Comparison of ENCODE assay signal across 22 cellular contexts in the genomic region with DNA sequence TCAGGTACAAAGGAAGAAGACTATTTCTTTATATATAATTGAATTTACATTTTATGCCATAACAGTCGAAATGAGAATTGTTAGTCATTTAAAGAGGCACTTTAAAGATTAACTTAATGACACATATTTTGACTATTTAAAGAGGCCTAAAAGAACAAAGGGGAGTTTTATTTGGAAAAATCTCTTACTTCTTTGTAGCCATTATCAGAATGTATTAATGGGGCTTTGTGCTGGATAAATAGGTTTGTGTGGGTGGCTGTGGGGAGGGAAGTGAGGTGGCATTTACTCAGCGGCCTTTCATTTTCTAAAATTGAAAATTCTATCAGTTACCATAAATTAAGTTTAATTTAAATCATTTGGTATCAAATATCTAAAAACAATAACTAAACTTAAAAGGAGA.
DNase-seq lines count a peak whose midpoint lies in the region; ATAC-seq, FAIRE-seq and TF ChIP-seq lines count a peak whose summit lies in the region.
"Had no signal": no experiment of that assay in that cellular context is flagged by ENCODE, and none has a peak within 500 bp of the region (broad histone marks: within the 10 kb centered on the region; RNA-seq: fewer than 3 reads in every experiment).

No MANE protein-coding gene starts in this region.

- TF ChIP-seq CTCF in Calu3 (IDR thresholded peaks at IDR 0.05; ENCODE audit: unreplicated experiment): no peak
- TF ChIP-seq CTCF in astrocyte (IDR thresholded peaks at IDR 0.05; ENCODE audit: insufficient read depth, low read depth, low read length): no peak
- no peak for TF ChIP-seq CTCF in keratinocyte (optimal IDR thresholded peaks at IDR 0.05 in 1 of 3, IDR thresholded peaks at IDR 0.05 in 1 of 3, conservative IDR thresholded peaks at IDR 0.05 in 1 of 3; ENCODE audit: extremely low read depth in 1 of 3, insufficient read depth in 2 of 3, low read length in 3 of 3)

- intact Hi-C loops in Calu3 (cut with micrococcal nuclease; ENCODE audit: unreplicated experiment): no loop called here

- no peak overlapping the region for H3K4me3 Mint-ChIP-seq in Calu3 (ENCODE audit: low read depth, unreplicated experiment)
- no peak overlapping the region for H3K4me3 Mint-ChIP-seq in astrocyte (ENCODE audit: unreplicated experiment)
- H3K4me3 Mint-ChIP-seq: CD4-positive, alpha-beta memory T cell had no signal

- H3K4me1 ChIP-seq in astrocyte (ENCODE audit: insufficient read depth, low read length) (peaks cover 3% of the 10 kb centered on the region), keratinocyte (ENCODE audit: control insufficient read depth, extremely low read depth, insufficient read depth, low read length) (peaks cover 7% of the 10 kb centered on the region)
- H3K4me1 ChIP-seq: BLaER1 treated with 17β-estradiol and CSF1 and Interleukin-3, amounts not matched to agents 10 nM and 100 nM had no signal

- H3K9me1 ChIP-seq in keratinocyte (ENCODE audit: control insufficient read depth, extremely low read depth, insufficient read depth, low read length): no peaks in the 10 kb centered on the region

- DNase-seq in Calu3: no peak
- no peak for DNase-seq in astrocyte (ENCODE audit: low read depth)
- DNase-seq in keratinocyte (ENCODE audit: low read depth, low spot score): no peak
- peak; percentile 63 for DNase-seq in renal cortical epithelial cell (ENCODE audit: low read depth)
- no peak for DNase-seq in NOMO-1 (lab: John Stamatoyannopoulos, UW; ENCODE audit: unreplicated experiment in 2 of 2)
- no peak for DNase-seq in SW 1271 (lab: John Stamatoyannopoulos, UW)
- DNase-seq in DMS 273 treated with DMSO at 0.1 percent for 48 hours (lab: John Stamatoyannopoulos, UW): no peak
- DNase-seq: 8988T; CD4-positive, alpha-beta memory T cell; Karpas-422; NCI-H1417; NCI-H187; NCI-H226; NCI-H510A treated with DMSO at 0.1 percent for 48 hours; NCI-H748 treated with DMSO at 0.1 percent for 48 hours; SIG-M5 had no signal

- no peak overlapping the region for H3K27ac ChIP-seq in astrocyte (ENCODE audit: low read depth, low read length)
- H3K27ac ChIP-seq in keratinocyte (ENCODE audit: control insufficient read depth, insufficient read depth, low read length): no peak overlapping the region
- H3K27ac ChIP-seq: BLaER1 treated with 17β-estradiol and CSF1 and Interleukin-3, amounts not matched to agents 10 nM and 100 nM had no signal

- H3K27ac Mint-ChIP-seq in Calu3 (ENCODE audit: unreplicated experiment): peak overlapping the region; percentile 44
- peak overlapping the region; percentile 14 for H3K27ac Mint-ChIP-seq in astrocyte (ENCODE audit: unreplicated experiment)
- H3K27ac Mint-ChIP-seq: CD4-positive, alpha-beta memory T cell had no signal

- FAIRE-seq in astrocyte (lab: Jason Lieb, UNC) (no peak), keratinocyte (lab: Jason Lieb, UNC) (no peak)
- FAIRE-seq: G401.6, GM18507, GM19239 had no signal

- no peaks in the 10 kb centered on the region for H4K20me1 ChIP-seq in astrocyte (ENCODE audit: insufficient read depth, low read length)
- H4K20me1 ChIP-seq in keratinocyte (ENCODE audit: control insufficient read depth, extremely low read depth, insufficient read depth, low read length): no peaks in the 10 kb centered on the region
- H4K20me1 ChIP-seq: BLaER1 treated with 17β-estradiol and CSF1 and Interleukin-3, amounts not matched to agents 10 nM and 100 nM had no signal

- H3K79me2 ChIP-seq in astrocyte (ENCODE audit: insufficient read depth, low read length) (no peaks in the 10 kb centered on the region), keratinocyte (ENCODE audit: control insufficient read depth, insufficient read depth, low read length) (no peaks in the 10 kb centered on the region)

- no peaks in the 10 kb centered on the region for H3K27me3 ChIP-seq in astrocyte (ENCODE audit: insufficient read depth, low read length)
- H3K27me3 ChIP-seq in keratinocyte (ENCODE audit: control insufficient read depth, extremely low read depth, insufficient read depth, low read length): no peaks in the 10 kb centered on the region
- H3K27me3 ChIP-seq: BLaER1 treated with 17β-estradiol and CSF1 and Interleukin-3, amounts not matched to agents 10 nM and 100 nM had no signal

- CTCF ChIA-PET in Calu3 (lab: Charles Lee): interaction anchor here (1.3 kb wide), 1 partner anchor 8 kb away, joined by 3 read pairs; no protein-coding TSS in a partner anchor

- H3K36me3 ChIP-seq in astrocyte (ENCODE audit: insufficient read depth, low read length) (no peaks in the 10 kb centered on the region), keratinocyte (ENCODE audit: control insufficient read depth in 2 of 2, extremely low read depth in 1 of 2, insufficient read depth in 2 of 2, low read length in 2 of 2) (no peaks in the 10 kb centered on the region)
- H3K36me3 ChIP-seq: BLaER1 treated with 17β-estradiol and CSF1 and Interleukin-3, amounts not matched to agents 10 nM and 100 nM had no signal

- no peak overlapping the region for H2AFZ ChIP-seq in astrocyte (ENCODE audit: low read depth, low read length)
- H2AFZ ChIP-seq in keratinocyte (ENCODE audit: control insufficient read depth, low read length): no peak overlapping the region

- dilution Hi-C loops in keratinocyte (cut with MboI; ENCODE audit: extremely low pct_ligation_motif_present, low sequenced_read_pairs): no loop called here

- H3K9ac ChIP-seq in astrocyte (ENCODE audit: low read length): no peak overlapping the region
- no peak overlapping the region for H3K9ac ChIP-seq in keratinocyte (ENCODE audit: control insufficient read depth, extremely low read depth, insufficient read depth, low read length)
- H3K9ac ChIP-seq: BLaER1 treated with 17β-estradiol and CSF1 and Interleukin-3, amounts not matched to agents 10 nM and 100 nM had no signal

- H3K9me3 ChIP-seq in astrocyte (ENCODE audit: insufficient read depth, low read depth, low read length) (no peaks in the 10 kb centered on the region), keratinocyte (ENCODE audit: control insufficient read depth, low read depth, low read length) (no peaks in the 10 kb centered on the region)

- H3K36me3 Mint-ChIP-seq in Calu3 (ENCODE audit: insufficient read depth, unreplicated experiment): no peaks in the 10 kb centered on the region
- H3K36me3 Mint-ChIP-seq in astrocyte (ENCODE audit: low read depth, unreplicated experiment): no peaks in the 10 kb centered on the region
- H3K36me3 Mint-ChIP-seq: CD4-positive, alpha-beta memory T cell had no signal

- no peaks in the 10 kb centered on the region for H3K27me3 Mint-ChIP-seq in Calu3 (ENCODE audit: unreplicated experiment)
- H3K27me3 Mint-ChIP-seq in astrocyte (ENCODE audit: low read depth, unreplicated experiment): no peaks in the 10 kb centered on the region
- H3K27me3 Mint-ChIP-seq: CD4-positive, alpha-beta memory T cell had no signal

- no peak overlapping the region for H3K4me3 ChIP-seq in astrocyte (ENCODE audit: insufficient read depth, low read depth, low read length)
- H3K4me3 ChIP-seq in keratinocyte (ENCODE audit: control insufficient read depth in 2 of 3, extremely low read depth in 1 of 3, insufficient read depth in 2 of 3, low read depth in 1 of 3, low read length in 3 of 3): no peak overlapping the region
- H3K4me3 ChIP-seq: BLaER1 treated with 17β-estradiol and CSF1 and Interleukin-3, amounts not matched to agents 10 nM and 100 nM had no signal

- peaks cover 33% of the 10 kb centered on the region for H3K4me1 Mint-ChIP-seq in Calu3 (ENCODE audit: low read depth, unreplicated experiment)
- H3K4me1 Mint-ChIP-seq in astrocyte (ENCODE audit: low read depth, unreplicated experiment): peaks cover 12% of the 10 kb centered on the region
- H3K4me1 Mint-ChIP-seq: CD4-positive, alpha-beta memory T cell had no signal

- H3K4me2 ChIP-seq in astrocyte (ENCODE audit: low read length): no peak overlapping the region
- H3K4me2 ChIP-seq in keratinocyte (ENCODE audit: control insufficient read depth, extremely low read depth, insufficient read depth, low read depth, low read length): peak overlapping the region; percentile 9
- H3K4me2 ChIP-seq: BLaER1 treated with 17β-estradiol and CSF1 and Interleukin-3, amounts not matched to agents 10 nM and 100 nM had no signal

- H3K9me3 Mint-ChIP-seq in Calu3 (ENCODE audit: low read depth, unreplicated experiment) (peaks cover 2% of the 10 kb centered on the region), astrocyte (ENCODE audit: unreplicated experiment) (no peaks in the 10 kb centered on the region)

- BruUV-seq in Calu3 (replicated peaks; lab: Mats Ljungman, UMichigan): no TSS peak

- ATAC-seq in GM18519 (IDR thresholded peaks at IDR 0.05; ENCODE audit: low FRiP score, unreplicated experiment): no peak
- ATAC-seq: Panc1 had no signal
